11 cellular contexts compared by ENCODE assay signal in genomic region chr9:93210324-93210973, GRCh38. TPM values are rescaled to one million over a fixed set of nuclear protein-coding genes. Genes with fewer than 3 reads are reported as not detected.
"Had no signal": no experiment of that assay in that cellular context is flagged by ENCODE, and none has a peak within 500 bp of the region (broad histone marks: within the 10 kb centered on the region; RNA-seq: fewer than 3 reads in every experiment).

No MANE protein-coding gene starts in this region.

- H3K4me1 ChIP-seq: left lung had no signal

- ATAC-seq: left lung had no signal

- DNase-seq: activated CD4-positive, alpha-beta T cell treated with anti-CD3 and anti-CD28 coated beads for 4 hours; activated CD8-positive, alpha-beta memory T cell treated with anti-CD3 and anti-CD28 coated beads for 24 hours; activated naive CD4-positive, alpha-beta T cell treated with anti-CD3 and anti-CD28 coated beads, Interleukin-2, amount 10 ng/mL, durations not matched to agents 7 days and 5 days; activated T-cell treated with anti-CD3 and anti-CD28 coated beads for 4 hours; ovary; thyroid gland; WERI-Rb-1 had no signal

- H3K9me3 ChIP-seq: ovary, thyroid gland had no signal

- H3K27ac ChIP-seq: left lung, ovary, skin epidermis, thyroid gland, WERI-Rb-1 had no signal

- H3K27me3 ChIP-seq: left lung, ovary, thyroid gland had no signal

- H3K4me3 ChIP-seq: left lung, ovary, skin epidermis, thyroid gland had no signal

- H3K36me3 ChIP-seq: left lung, ovary, thyroid gland had no signal

RNA-seq across cellular contexts. Expression of gene WNK2, which starts 26.5 kb away (rescaled TPM):
- total RNA-seq: myocyte, renal cortical epithelial cell had no signal
